In the genomic region with DNA sequence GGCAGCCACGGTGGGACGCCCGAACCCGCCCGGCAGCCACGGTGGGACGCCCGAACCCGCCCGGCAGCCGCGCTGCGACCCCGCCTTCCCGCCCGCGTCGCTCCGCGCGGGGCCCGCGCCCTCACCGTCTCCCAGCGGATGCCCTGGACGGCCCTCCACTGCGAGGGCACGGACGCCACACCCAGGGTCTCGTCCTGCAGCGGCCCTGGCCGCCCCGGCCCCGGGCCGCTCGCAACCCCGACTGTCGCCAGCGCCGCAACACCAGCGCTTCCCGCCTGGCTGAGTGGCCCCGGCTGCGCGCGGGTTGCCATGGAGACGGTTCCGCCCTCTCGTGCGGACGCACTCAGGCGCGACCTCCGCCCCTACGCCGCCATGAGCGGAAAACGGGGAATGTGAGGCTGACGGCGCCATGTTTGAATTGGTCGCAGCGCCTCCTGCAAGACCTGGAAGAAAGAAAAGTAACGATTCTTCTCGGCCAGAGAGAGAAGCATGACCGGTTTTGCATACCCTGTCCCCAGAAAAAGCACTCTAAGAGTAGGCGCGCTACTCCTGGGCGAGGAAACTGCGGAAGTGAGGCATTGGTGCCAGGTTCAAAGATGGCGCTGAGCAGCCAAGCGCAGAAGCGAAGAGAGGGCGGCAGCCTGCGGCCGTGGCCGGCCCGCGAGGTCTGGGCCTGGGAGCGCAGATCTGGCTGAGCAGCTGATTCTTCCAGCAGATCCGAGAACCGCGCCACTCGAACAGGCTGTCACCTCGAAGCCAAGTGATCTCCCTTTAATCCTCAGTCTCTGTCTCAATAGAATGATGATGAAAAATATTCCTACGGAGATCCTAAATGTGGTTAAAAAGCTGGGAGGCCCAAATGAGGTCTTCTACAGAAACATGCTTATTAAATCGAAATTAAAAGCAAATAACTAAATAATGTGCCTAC, we compare ENCODE assay signal across 1 cellular context.
A peak's percentile ranks its signal among the peaks of the same experiment; 100 is the strongest.
TF ChIP-seq lines count a peak whose summit lies in the region.

Gene DYNC2I2 (minus strand): TSS at position 432 of the 928 bp plus-strand sequence. CDS start 121 bp downstream, at position 311.

TF ChIP-seq in HepG2, 621 proteins besides CTCF, POLR2A, EP300 and RAD21 (continued from another document and continues in another):
- TF ChIP-seq SNAPC4 (CRISPR knock-in tag; IDR thresholded peaks at IDR 0.05) (no peak), CHD2 (IDR thresholded peaks at IDR 0.05; ENCODE audit: low read depth, low read length) (no peak), ZFP90 (CRISPR knock-in tag; IDR thresholded peaks at IDR 0.05; ENCODE audit: borderline replicate concordance) (peak; percentile 72; the same call in 1 of the 2 replicates), IKZF4 (CRISPR knock-in tag; IDR thresholded peaks at IDR 0.05; ENCODE audit: borderline replicate concordance, low read depth, not compliant biosample characterization) (peak; percentile 48), ZNF761 (CRISPR knock-in tag; conservative IDR thresholded peaks at IDR 0.05) (no peak; the same call in 1 of the 2 replicates), ZBTB38 (CRISPR knock-in tag; IDR thresholded peaks at IDR 0.05) (peak; percentile 88), ZBTB21 (CRISPR knock-in tag; IDR thresholded peaks at IDR 0.05) (no peak), FOXK2 (IDR thresholded peaks at IDR 0.05) (no peak), SRSF1 (optimal IDR thresholded peaks at IDR 0.05; ENCODE audit: low read depth, low read length) (peak; percentile 71), DMTF1 (CRISPR knock-in tag; IDR thresholded peaks at IDR 0.05) (no peak), SOX5 (CRISPR knock-in tag; IDR thresholded peaks at IDR 0.05; ENCODE audit: borderline replicate concordance) (peak; percentile 14; the same call in 1 of the 2 replicates), ZNF766 (CRISPR knock-in tag; IDR thresholded peaks at IDR 0.05; ENCODE audit: borderline replicate concordance) (0 out of 2 replicates have a peak, but pooled peaks have one; percentile 24), ATF3 (CRISPR knock-in tag; IDR thresholded peaks at IDR 0.05) (peak; percentile 20; the same call in 1 of the 2 replicates), ZMYM3 (CRISPR knock-in tag; IDR thresholded peaks at IDR 0.05) (peak; percentile 68; the same call in 1 of the 2 replicates), ZNF407 (CRISPR knock-in tag; IDR thresholded peaks at IDR 0.05; ENCODE audit: not compliant biosample characterization) (peak; percentile 72), ZNF501 (CRISPR knock-in tag; IDR thresholded peaks at IDR 0.05) (peak; percentile 95), ZNF678 (CRISPR knock-in tag; IDR thresholded peaks at IDR 0.05) (peak; percentile 36; the same call in 1 of the 2 replicates), CEBPG (CRISPR knock-in tag; IDR thresholded peaks at IDR 0.05) (no peak; the same call in 1 of the 2 replicates), SYNCRIP (IDR thresholded peaks at IDR 0.05; ENCODE audit: insufficient read depth, low read depth, low read length) (no peak), HNRNPLL (IDR thresholded peaks at IDR 0.05; ENCODE audit: low read depth, low read length, poor library complexity, severe bottlenecking) (peak; percentile 91), KDM5B (CRISPR knock-in tag; IDR thresholded peaks at IDR 0.05; ENCODE audit: borderline replicate concordance) (no peak; the same call in 1 of the 2 replicates), THAP11 (CRISPR knock-in tag; IDR thresholded peaks at IDR 0.05) (peak; percentile 91), NR2C2 (CRISPR knock-in tag; IDR thresholded peaks at IDR 0.05; ENCODE audit: borderline replicate concordance) (peak; percentile 99), MZF1 (CRISPR knock-in tag; IDR thresholded peaks at IDR 0.05; ENCODE audit: borderline replicate concordance) (no peak), ZNF350 (CRISPR knock-in tag; IDR thresholded peaks at IDR 0.05; ENCODE audit: borderline replicate concordance, low read depth) (peak; percentile 76), ZNF792 (CRISPR knock-in tag; IDR thresholded peaks at IDR 0.05) (no peak; the same call in 1 of the 2 replicates), ZNF44 (CRISPR knock-in tag; IDR thresholded peaks at IDR 0.05) (peak; percentile 86; the same call in 1 of the 2 replicates), KDM4B (CRISPR knock-in tag; IDR thresholded peaks at IDR 0.05) (peak; percentile 85), PAX8 (CRISPR knock-in tag; IDR thresholded peaks at IDR 0.05; ENCODE audit: borderline replicate concordance) (no peak; the same call in 1 of the 2 replicates), ZNF138 (CRISPR knock-in tag; IDR thresholded peaks at IDR 0.05; ENCODE audit: low read depth) (0 out of 2 replicates have a peak, but pooled peaks have one; percentile 77)
- TF ChIP-seq, protein P1, sequence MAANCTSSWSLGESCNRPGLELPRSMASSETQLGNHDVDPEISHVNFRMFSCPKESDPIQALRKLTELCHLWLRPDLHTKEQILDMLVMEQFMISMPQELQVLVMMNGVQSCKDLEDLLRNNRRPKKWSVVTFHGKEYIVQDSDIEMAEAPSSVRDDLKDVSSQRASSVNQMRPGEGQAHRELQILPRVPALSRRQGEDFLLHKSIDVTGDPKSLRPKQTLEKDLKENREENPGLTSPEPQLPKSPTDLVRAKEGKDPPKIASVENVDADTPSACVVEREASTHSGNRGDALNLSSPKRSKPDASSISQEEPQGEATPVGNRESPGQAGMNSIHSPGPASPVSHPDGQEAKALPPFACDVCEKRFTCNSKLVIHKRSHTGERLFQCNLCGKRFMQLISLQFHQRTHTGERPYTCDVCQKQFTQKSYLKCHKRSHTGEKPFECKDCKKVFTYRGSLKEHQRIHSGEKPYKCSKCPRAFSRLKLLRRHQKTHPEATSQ (CRISPR knock-in tag; IDR thresholded peaks at IDR 0.05; ENCODE audit: borderline replicate concordance) = no peak
- TF ChIP-seq, protein P2, sequence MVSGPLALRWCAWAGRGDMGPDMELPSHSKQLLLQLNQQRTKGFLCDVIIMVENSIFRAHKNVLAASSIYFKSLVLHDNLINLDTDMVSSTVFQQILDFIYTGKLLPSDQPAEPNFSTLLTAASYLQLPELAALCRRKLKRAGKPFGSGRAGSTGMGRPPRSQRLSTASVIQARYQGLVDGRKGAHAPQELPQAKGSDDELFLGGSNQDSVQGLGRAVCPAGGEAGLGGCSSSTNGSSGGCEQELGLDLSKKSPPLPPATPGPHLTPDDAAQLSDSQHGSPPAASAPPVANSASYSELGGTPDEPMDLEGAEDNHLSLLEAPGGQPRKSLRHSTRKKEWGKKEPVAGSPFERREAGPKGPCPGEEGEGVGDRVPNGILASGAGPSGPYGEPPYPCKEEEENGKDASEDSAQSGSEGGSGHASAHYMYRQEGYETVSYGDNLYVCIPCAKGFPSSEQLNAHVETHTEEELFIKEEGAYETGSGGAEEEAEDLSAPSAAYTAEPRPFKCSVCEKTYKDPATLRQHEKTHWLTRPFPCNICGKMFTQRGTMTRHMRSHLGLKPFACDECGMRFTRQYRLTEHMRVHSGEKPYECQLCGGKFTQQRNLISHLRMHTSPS (CRISPR knock-in tag; IDR thresholded peaks at IDR 0.05; ENCODE audit: low read depth) = no peak
- TF ChIP-seq, protein P3, sequence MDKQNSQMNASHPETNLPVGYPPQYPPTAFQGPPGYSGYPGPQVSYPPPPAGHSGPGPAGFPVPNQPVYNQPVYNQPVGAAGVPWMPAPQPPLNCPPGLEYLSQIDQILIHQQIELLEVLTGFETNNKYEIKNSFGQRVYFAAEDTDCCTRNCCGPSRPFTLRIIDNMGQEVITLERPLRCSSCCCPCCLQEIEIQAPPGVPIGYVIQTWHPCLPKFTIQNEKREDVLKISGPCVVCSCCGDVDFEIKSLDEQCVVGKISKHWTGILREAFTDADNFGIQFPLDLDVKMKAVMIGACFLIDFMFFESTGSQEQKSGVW (CRISPR knock-in tag; IDR thresholded peaks at IDR 0.05; ENCODE audit: borderline replicate concordance) = no peak
